8 cellular contexts compared by ENCODE assay signal in the genomic region with DNA sequence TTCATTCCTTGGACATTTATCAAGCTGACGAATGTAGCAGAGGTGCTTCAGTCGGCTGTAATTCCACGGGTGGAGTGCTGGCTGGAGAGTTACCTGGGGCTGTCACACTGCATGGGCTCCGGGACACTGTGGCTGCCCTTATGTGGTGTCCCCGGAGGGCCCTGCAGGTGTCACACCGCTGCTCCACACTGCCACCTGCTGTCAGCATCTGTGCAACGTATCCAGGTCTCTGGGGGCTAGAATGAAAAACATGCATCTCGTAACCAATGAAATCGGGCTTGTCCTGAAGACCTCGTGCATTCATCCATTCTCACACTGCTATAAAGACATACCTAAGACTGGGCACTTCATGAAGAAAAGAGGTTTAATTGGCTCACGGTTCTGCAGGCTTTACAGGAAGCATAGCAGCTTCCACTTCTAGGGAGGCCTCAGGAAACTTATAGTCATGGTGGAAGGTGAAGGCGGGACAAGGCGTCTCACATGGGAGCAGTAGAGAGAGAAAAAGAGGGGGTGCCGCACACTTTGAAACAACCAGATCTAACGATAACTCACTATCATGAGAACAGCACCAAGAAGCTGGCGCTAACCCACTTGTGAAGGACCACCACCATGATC. TPM values are rescaled to one million over a fixed set of nuclear protein-coding genes. Genes with fewer than 3 reads are reported as not detected.
A peak's percentile ranks its signal among the peaks of the same experiment; 100 is the strongest.
DNase-seq lines count a peak whose midpoint lies in the region; ATAC-seq and TF ChIP-seq lines count a peak whose summit lies in the region.

No MANE protein-coding gene starts in this region.

- H3K4me3 Mint-ChIP-seq in memory B cell: no peak overlapping the region

- H3K27ac Mint-ChIP-seq in memory B cell: peak overlapping the region; percentile 52

- H3K36me3 Mint-ChIP-seq in memory B cell: no peaks in the 10 kb centered on the region

- H3K4me1 Mint-ChIP-seq in memory B cell: peaks cover 12% of the 10 kb centered on the region

- no peak overlapping the region for H3K27ac ChIP-seq in dorsolateral prefrontal cortex

- H3K27me3 ChIP-seq in dorsolateral prefrontal cortex: peaks cover 0 to 54% (median 16%) of the 10 kb centered on the region in 45 donors

- ATAC-seq in memory B cell (ENCODE audit: low read depth) (peak; percentile 70), GM21576 (IDR thresholded peaks at IDR 0.05; ENCODE audit: unreplicated experiment) (no peak)

- H3K27me3 Mint-ChIP-seq in memory B cell: peaks cover 10% of the 10 kb centered on the region

- intact Hi-C loops in dorsolateral prefrontal cortex (cut with DNase I): loop anchor here in 1 of 2 donors (5.0 kb wide), 1 partner anchor 40 kb away; no protein-coding TSS in a partner anchor

- no peak overlapping the region for H3K4me3 ChIP-seq in dorsolateral prefrontal cortex

- TF ChIP-seq CTCF in GM12873 (IDR thresholded peaks at IDR 0.05; ENCODE audit: insufficient read depth, low read depth, low read length, missing control alignments): peak; percentile 94
- peak; percentile 30 to 82 (median 73) for TF ChIP-seq CTCF in dorsolateral prefrontal cortex (IDR thresholded peaks at IDR 0.05 in 54 of 56, conservative IDR thresholded peaks at IDR 0.05 in 2 of 56; ENCODE audit: low read depth in 1 of 56, partially characterized antibody in 56 of 56)

- DNase-seq in 8988T (peak; percentile 80), NCI-H2107 treated with DMSO at 0.1 percent for 48 hours (lab: John Stamatoyannopoulos, UW; ENCODE audit: unreplicated experiment) (peak; percentile 27), dorsolateral prefrontal cortex (peak in 8 of 10 donors; percentile 29 to 68 (median 48)), memory B cell (ENCODE audit: low spot score in 2 of 2) (peak; percentile 77 to 87)
- DNase-seq in activated CD4-positive, alpha-beta T cell treated with anti-CD3 and anti-CD28 coated beads, Interleukin-2, amount 50 U/mL, for 24 hours (ENCODE audit: low read depth in 1 of 2, low spot score in 1 of 2): peak; percentile 79 to 81
- peak; percentile 79 to 80 for DNase-seq in stimulated activated CD8-positive, alpha-beta memory T cell treated with anti-CD3 and anti-CD28 coated beads, Interleukin-2, amount 100 ng/mL, for 48 hours (ENCODE audit: low read depth in 2 of 2)

- peaks cover 2% of the 10 kb centered on the region for H3K9me3 Mint-ChIP-seq in memory B cell

RNA-seq across cellular contexts. Expression of a gene that starts 46.7 kb away (rescaled TPM):
- 10 to 100 TPM; 11.0 to 29.9 (median 17.9) TPM for total RNA-seq in dorsolateral prefrontal cortex

RNA-seq across cellular contexts. Expression of a gene that starts 54.6 kb away (rescaled TPM):
- 10 to 100 TPM; 13.2 to 83.6 (median 28.1) TPM for total RNA-seq in dorsolateral prefrontal cortex

Comparison
In these comparisons a context has a peak if more than half of its experiments do, and no peak if none do; other contexts are left out.
1. DNase-seq: peak in every context shown above with its lines; median percentile 82 in memory B cell; 80 in 8988T; 80 in activated CD4-positive, alpha-beta T cell treated with anti-CD3 and anti-CD28 coated beads, Interleukin-2, amount 50 U/mL, for 24 hours; 80 in stimulated activated CD8-positive, alpha-beta memory T cell treated with anti-CD3 and anti-CD28 coated beads, Interleukin-2, amount 100 ng/mL, for 48 hours; 48 in dorsolateral prefrontal cortex; 27 in NCI-H2107 treated with DMSO at 0.1 percent for 48 hours.